In genomic region chr6:140932909-140933308, GRCh38 we compare ENCODE assay signal across 28 cellular contexts.
"Had no signal": no experiment of that assay in that cellular context is flagged by ENCODE, and none has a peak within 500 bp of the region (broad histone marks: within the 10 kb centered on the region; RNA-seq: fewer than 3 reads in every experiment).

No MANE protein-coding gene starts in this region.

- H3K4me3 ChIP-seq: left ventricle myocardium inferior, lung, ovary, right atrium auricular region, right lobe of liver, smooth muscle cell, stomach, testis, thyroid gland, transverse colon, upper lobe of left lung, vagina had no signal

- H3K4me1 ChIP-seq: left ventricle myocardium inferior, right atrium auricular region, right lobe of liver, stomach, testis, thyroid gland, transverse colon, upper lobe of left lung, vagina had no signal

- H3K4me1 Mint-ChIP-seq: immature natural killer cell; naive thymus-derived CD8-positive, alpha-beta T cell; nephron; neural crest cell; stimulated activated memory B cell treated with anti-CD40 and anti-IgM and Interleukin-4, amounts not matched to agents 10 μg/mL and 1 μg/mL and 100 μg/mL, for 72 hours had no signal

- H3K27ac Mint-ChIP-seq: immature natural killer cell; naive thymus-derived CD8-positive, alpha-beta T cell; nephron; progenitor cell of endocrine pancreas; stimulated activated memory B cell treated with anti-CD40 and anti-IgM and Interleukin-4, amounts not matched to agents 10 μg/mL and 1 μg/mL and 100 μg/mL, for 72 hours had no signal

- H3K9me3 ChIP-seq: left ventricle myocardium inferior, ovary, right atrium auricular region, right lobe of liver, stomach, testis, thyroid gland, transverse colon, upper lobe of left lung, vagina had no signal

- H3K36me3 Mint-ChIP-seq: immature natural killer cell; naive thymus-derived CD8-positive, alpha-beta T cell; stimulated activated memory B cell treated with anti-CD40 and anti-IgM and Interleukin-4, amounts not matched to agents 10 μg/mL and 1 μg/mL and 100 μg/mL, for 72 hours had no signal

- H3K9me3 Mint-ChIP-seq: immature natural killer cell; naive thymus-derived CD8-positive, alpha-beta T cell; nephron; neural crest cell; stimulated activated memory B cell treated with anti-CD40 and anti-IgM and Interleukin-4, amounts not matched to agents 10 μg/mL and 1 μg/mL and 100 μg/mL, for 72 hours had no signal

- ATAC-seq: left colon; naive thymus-derived CD8-positive, alpha-beta T cell; right lobe of liver; stimulated activated memory B cell treated with anti-CD40 and anti-IgM and Interleukin-4, amounts not matched to agents 10 μg/mL and 1 μg/mL and 100 μg/mL, for 72 hours; stimulated activated naive CD8-positive, alpha-beta T cell treated with anti-CD3 and anti-CD28 coated beads, Interleukin-15, Interleukin-2, amounts not matched to agents 100 U/mL and 50 U/mL, for 24 hours had no signal

- H3K27ac ChIP-seq: left ventricle myocardium inferior, ovary, right atrium auricular region, right lobe of liver, stomach, testis, thyroid gland, transverse colon, upper lobe of left lung, vagina had no signal

- H3K36me3 ChIP-seq: left ventricle myocardium inferior, ovary, right atrium auricular region, right lobe of liver, stomach, thyroid gland, transverse colon, upper lobe of left lung, vagina had no signal

- FAIRE-seq: islet of Langerhans, kidney had no signal

- DNase-seq: hypothalamus; immature natural killer cell; kidney; left colon; left ventricle myocardium inferior; naive thymus-derived CD8-positive, alpha-beta T cell; nucleus accumbens; ovary; right lobe of liver; stimulated activated CD4-positive, alpha-beta T cell treated with anti-CD3 and anti-CD28 coated beads, Interleukin-1b, Interleukin-23, amount 100 ng/mL, for 48 hours; stimulated activated CD4-positive, alpha-beta T cell treated with anti-CD3 and anti-CD28 coated beads, Interleukin-2, amount 100 ng/mL, for 48 hours; stimulated activated CD4-positive, alpha-beta T cell treated with anti-CD3 and anti-CD28 coated beads, Interleukin-4, amount 100 ng/mL, for 4 hours; stimulated activated CD8-positive, alpha-beta memory T cell treated with anti-CD3 and anti-CD28 coated beads, Interleukin-4, amount 100 ng/mL, for 48 hours; stimulated activated naive CD8-positive, alpha-beta T cell treated with anti-CD3 and anti-CD28 coated beads, Interleukin-15, Interleukin-2, amounts not matched to agents 100 U/mL and 50 U/mL, for 24 hours; stomach; testis; thyroid gland; transverse colon; upper lobe of left lung had no signal

- H3K27me3 ChIP-seq: ovary, right atrium auricular region, right lobe of liver, stomach, testis, thyroid gland, transverse colon, upper lobe of left lung, vagina had no signal

- H3K27me3 Mint-ChIP-seq: progenitor cell of endocrine pancreas; stimulated activated memory B cell treated with anti-CD40 and anti-IgM and Interleukin-4, amounts not matched to agents 10 μg/mL and 1 μg/mL and 100 μg/mL, for 72 hours had no signal

- H3K4me3 Mint-ChIP-seq: immature natural killer cell; naive thymus-derived CD8-positive, alpha-beta T cell; nephron; neural crest cell; stimulated activated memory B cell treated with anti-CD40 and anti-IgM and Interleukin-4, amounts not matched to agents 10 μg/mL and 1 μg/mL and 100 μg/mL, for 72 hours had no signal
